21 cellular contexts compared by ENCODE assay signal in the genomic region with DNA sequence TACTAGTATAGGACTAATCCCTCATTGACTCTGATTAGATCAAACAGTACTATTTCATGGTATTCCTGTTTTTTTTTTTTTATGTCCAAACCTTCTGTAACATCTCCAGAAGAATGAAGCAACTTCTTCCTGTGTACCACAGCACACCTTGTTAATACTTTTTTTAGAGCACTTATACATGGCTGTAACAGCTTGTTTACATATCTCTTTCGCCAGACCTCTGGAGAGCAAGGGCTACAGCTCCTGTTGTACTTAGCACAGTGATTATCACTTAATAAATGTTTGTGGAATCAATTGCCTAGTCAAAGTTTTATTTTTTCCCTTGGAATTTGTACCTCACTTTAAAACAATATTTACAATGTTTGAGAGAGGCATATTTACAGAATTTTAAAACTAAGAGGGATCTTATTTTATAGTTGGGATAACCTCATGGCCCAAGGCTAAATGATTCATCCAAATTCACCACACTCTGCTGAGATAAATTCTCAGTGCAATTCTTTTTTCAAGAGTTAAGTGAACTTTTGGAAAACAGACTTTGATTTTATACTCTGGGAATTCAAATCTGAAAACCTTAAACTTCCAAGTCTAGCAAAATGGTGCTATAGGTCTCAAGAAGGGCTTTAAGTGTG. TPM values are rescaled to one million over a fixed set of nuclear protein-coding genes. Genes with fewer than 3 reads are reported as not detected.
DNase-seq lines count a peak whose midpoint lies in the region; ATAC-seq and TF ChIP-seq lines count a peak whose summit lies in the region.
"Had no signal": no experiment of that assay in that cellular context is flagged by ENCODE, and none has a peak within 500 bp of the region (broad histone marks: within the 10 kb centered on the region; RNA-seq: fewer than 3 reads in every experiment).

No MANE protein-coding gene starts in this region.

- no peaks in the 10 kb centered on the region for H3K36me3 ChIP-seq in left lung
- no peaks in the 10 kb centered on the region for H3K36me3 ChIP-seq in tibial artery
- H3K36me3 ChIP-seq: brain microvascular endothelial cell, esophagus muscularis mucosa, HAP-1, transverse colon had no signal

- peak; percentile 27 for DNase-seq in NCI-H510A treated with DMSO at 0.1 percent for 48 hours (lab: John Stamatoyannopoulos, UW)
- DNase-seq in NCI-H510A (lab: John Stamatoyannopoulos, UW) = no peak
- DNase-seq in coronary artery (ENCODE audit: low spot score) = no peak
- no peak for DNase-seq in left lung
- no peak for DNase-seq in tibial artery
- no peak for DNase-seq in NCI-H526 (lab: John Stamatoyannopoulos, UW)
- no peak for DNase-seq in nucleus accumbens (lab: John Stamatoyannopoulos, UW)
- DNase-seq: activated CD4-positive, alpha-beta T cell treated with anti-CD3 and anti-CD28 coated beads for 1 hour; activated naive CD8-positive, alpha-beta T cell treated with anti-CD3 and anti-CD28 coated beads, Interleukin-2, amount 10 ng/mL, durations not matched to agents 7 days and 5 days; brain microvascular endothelial cell; DMS153; NCI-H1048; NCI-H2029; NCI-H524; T-helper 9 cell; transverse colon had no signal

- intact Hi-C loops in left lung (cut with DNase I) = no loop called here
- intact Hi-C loops in tibial artery (cut with DNase I; ENCODE audit: low total_unique reads) = no loop called here

- H3K4me3 ChIP-seq in coronary artery (no peak overlapping the region), left lung (no peak overlapping the region), tibial artery (no peak overlapping the region)
- H3K4me3 ChIP-seq: esophagus muscularis mucosa, HAP-1, K562, SK-N-MC, transverse colon had no signal

- no peak for TF ChIP-seq CTCF in coronary artery (IDR thresholded peaks at IDR 0.05)
- no peak for TF ChIP-seq CTCF in left lung (IDR thresholded peaks at IDR 0.05)
- TF ChIP-seq CTCF in tibial artery (IDR thresholded peaks at IDR 0.05) = no peak

- H3K27ac ChIP-seq in coronary artery (peak overlapping the region; percentile 23 to 47), left lung (no peak overlapping the region), tibial artery (peak overlapping the region; percentile 59 to 66)
- H3K27ac ChIP-seq: brain microvascular endothelial cell, esophagus muscularis mucosa, SK-N-MC had no signal

- H3K27me3 ChIP-seq in left lung (peaks cover 4 to 9% of the 10 kb centered on the region in 2 donors), tibial artery (no peaks in the 10 kb centered on the region)

- H3K9me3 ChIP-seq in left lung = no peaks in the 10 kb centered on the region
- H3K9me3 ChIP-seq in tibial artery = no peaks in the 10 kb centered on the region
- H3K9me3 ChIP-seq: esophagus muscularis mucosa, HAP-1, transverse colon had no signal

- peak; percentile 97 for ATAC-seq in left lung
- no peak for ATAC-seq in HG02840 (IDR thresholded peaks at IDR 0.05; ENCODE audit: low FRiP score, unreplicated experiment)
- ATAC-seq: K562 had no signal

- H3K4me1 ChIP-seq in left lung (peaks cover 0 to 8% of the 10 kb centered on the region in 2 donors), tibial artery (peaks cover 0 to 20% (median 9%) of the 10 kb centered on the region in 4 donors)
- H3K4me1 ChIP-seq: HAP-1 had no signal

RNA-seq across cellular contexts. Expression of a gene that starts 9.1 kb away (rescaled TPM):
- total RNA-seq in left lung = 1 to 10 TPM; 5.4 to 6.8 TPM

Comparison
In these comparisons a context has a peak if more than half of its experiments do, and no peak if none do; other contexts are left out.
1. H3K27ac ChIP-seq: peak in coronary artery (2 of 2) and tibial artery (2 of 2); none in left lung (0 of 2).